In genomic region chr21:31894441-31894840, GRCh38 we compare ENCODE assay signal across 1 cellular context.
TF ChIP-seq lines count a peak whose summit lies in the region.

No MANE protein-coding gene starts in this region.

TF ChIP-seq in H1, 55 proteins besides CTCF, POLR2A, EP300 and RAD21:
- TF ChIP-seq MAX (IDR thresholded peaks at IDR 0.05) = no peak
- TF ChIP-seq CBX5 (IDR thresholded peaks at IDR 0.05; ENCODE audit: low read depth, low read length) = no peak
- peak; percentile 62 for TF ChIP-seq SP1 (IDR thresholded peaks at IDR 0.05; ENCODE audit: low read depth, low read length)
TF ChIP-seq in H1: peak in this region for 1.
